1 cellular context compared by ENCODE assay signal in the genomic region with DNA sequence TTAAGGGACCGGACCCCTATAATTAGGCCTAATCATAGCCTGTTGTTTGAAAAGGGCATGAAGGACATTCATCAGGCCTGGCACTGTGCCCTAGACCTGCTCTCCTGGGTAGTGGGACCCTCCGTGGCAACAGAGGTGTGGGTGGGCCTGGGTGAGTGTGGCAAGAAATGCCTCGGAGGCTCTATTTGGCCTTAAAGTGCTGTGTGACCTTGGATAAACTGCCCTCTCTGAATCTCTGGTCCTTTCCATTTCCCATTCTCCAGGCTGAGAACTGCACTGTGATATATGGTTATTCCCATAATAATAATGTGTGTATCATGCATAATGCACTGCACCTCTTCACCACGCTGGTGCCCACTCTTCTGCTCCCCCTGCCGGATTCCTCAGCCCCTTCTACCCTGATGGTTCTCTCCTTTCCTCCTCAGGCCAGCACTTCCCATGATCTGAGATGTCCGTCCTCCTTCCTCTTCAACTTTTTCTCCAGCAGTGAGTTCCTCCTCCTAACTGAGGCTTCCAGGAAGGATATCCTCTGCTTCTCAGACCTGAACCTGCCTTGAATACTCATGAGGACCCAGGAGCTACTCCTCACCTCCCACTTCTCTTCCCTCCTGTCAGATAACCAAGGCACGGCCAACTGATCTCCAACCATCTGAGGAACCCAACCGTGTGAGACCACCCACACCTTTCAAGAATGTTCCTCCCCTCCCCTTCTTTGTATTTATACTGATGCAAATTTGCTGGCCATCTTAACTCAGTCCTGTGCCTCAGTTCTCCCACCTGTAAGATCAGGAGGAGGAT.
TF ChIP-seq lines count a peak whose summit lies in the region.

No MANE protein-coding gene starts in this region.

TF ChIP-seq in H1, 55 proteins besides CTCF, POLR2A, EP300 and RAD21:
- TF ChIP-seq BRCA1 (IDR thresholded peaks at IDR 0.05; ENCODE audit: low read depth, low read length) (no peak), ASH2L (IDR thresholded peaks at IDR 0.05; ENCODE audit: low read length) (no peak), RFX5 (IDR thresholded peaks at IDR 0.05; ENCODE audit: borderline replicate concordance, low read depth, low read length) (no peak), EZH2 (IDR thresholded peaks at IDR 0.05; ENCODE audit: low read depth, low read length, severe bottlenecking) (no peak), TEAD4 (IDR thresholded peaks at IDR 0.05; ENCODE audit: low read depth, low read length) (no peak), CBX8 (IDR thresholded peaks at IDR 0.05; ENCODE audit: borderline replicate concordance, low read depth, low read length) (no peak), POLR2AphosphoS5 (IDR thresholded peaks at IDR 0.05; ENCODE audit: low read depth, low read length) (no peak), RXRA (IDR thresholded peaks at IDR 0.05; ENCODE audit: insufficient read depth, low read depth, low read length) (no peak), MAFK (IDR thresholded peaks at IDR 0.05; ENCODE audit: low read depth, low read length) (no peak), CHD1 (IDR thresholded peaks at IDR 0.05; ENCODE audit: low read depth, low read length) (no peak), PHF8 (conservative IDR thresholded peaks at IDR 0.05; ENCODE audit: low read depth, low read length) (no peak), SIX5 (IDR thresholded peaks at IDR 0.05; ENCODE audit: low read depth, low read length) (no peak), TAF1 (IDR thresholded peaks at IDR 0.05; ENCODE audit: low read depth, low read length) (no peak), SIN3A (conservative IDR thresholded peaks at IDR 0.05 in 1 of 2, IDR thresholded peaks at IDR 0.05 in 1 of 2; ENCODE audit: low read depth in 1 of 2, low read length in 2 of 2) (no peak), KDM4A (IDR thresholded peaks at IDR 0.05; ENCODE audit: low read depth, low read length, severe bottlenecking) (no peak), NRF1 (IDR thresholded peaks at IDR 0.05; ENCODE audit: low read depth, low read length) (no peak), KDM5A (IDR thresholded peaks at IDR 0.05; ENCODE audit: low read length) (no peak)
- TF ChIP-seq, protein P1, sequence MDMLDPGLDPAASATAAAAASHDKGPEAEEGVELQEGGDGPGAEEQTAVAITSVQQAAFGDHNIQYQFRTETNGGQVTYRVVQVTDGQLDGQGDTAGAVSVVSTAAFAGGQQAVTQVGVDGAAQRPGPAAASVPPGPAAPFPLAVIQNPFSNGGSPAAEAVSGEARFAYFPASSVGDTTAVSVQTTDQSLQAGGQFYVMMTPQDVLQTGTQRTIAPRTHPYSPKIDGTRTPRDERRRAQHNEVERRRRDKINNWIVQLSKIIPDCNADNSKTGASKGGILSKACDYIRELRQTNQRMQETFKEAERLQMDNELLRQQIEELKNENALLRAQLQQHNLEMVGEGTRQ (IDR thresholded peaks at IDR 0.05; ENCODE audit: low read length) = no peak
- TF ChIP-seq, protein P2, sequence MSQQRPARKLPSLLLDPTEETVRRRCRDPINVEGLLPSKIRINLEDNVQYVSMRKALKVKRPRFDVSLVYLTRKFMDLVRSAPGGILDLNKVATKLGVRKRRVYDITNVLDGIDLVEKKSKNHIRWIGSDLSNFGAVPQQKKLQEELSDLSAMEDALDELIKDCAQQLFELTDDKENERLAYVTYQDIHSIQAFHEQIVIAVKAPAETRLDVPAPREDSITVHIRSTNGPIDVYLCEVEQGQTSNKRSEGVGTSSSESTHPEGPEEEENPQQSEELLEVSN (IDR thresholded peaks at IDR 0.05) = no peak
- TF ChIP-seq, protein P3, sequence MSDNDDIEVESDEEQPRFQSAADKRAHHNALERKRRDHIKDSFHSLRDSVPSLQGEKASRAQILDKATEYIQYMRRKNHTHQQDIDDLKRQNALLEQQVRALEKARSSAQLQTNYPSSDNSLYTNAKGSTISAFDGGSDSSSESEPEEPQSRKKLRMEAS (IDR thresholded peaks at IDR 0.05) = no peak
